8 cellular contexts compared by ENCODE assay signal in genomic region chr13:110524484-110525254, GRCh38. TPM values are rescaled to one million over a fixed set of nuclear protein-coding genes. Genes with fewer than 3 reads are reported as not detected.
A peak's percentile ranks its signal among the peaks of the same experiment; 100 is the strongest.
DNase-seq lines count a peak whose midpoint lies in the region; ATAC-seq lines count a peak whose summit lies in the region.

No MANE protein-coding gene starts in this region.

- no peak for ATAC-seq in GM21576 (IDR thresholded peaks at IDR 0.05; ENCODE audit: unreplicated experiment)

- no peak overlapping the region for H3K14ac ChIP-seq in neuronal stem cell (ENCODE audit: low read length)

- no peak overlapping the region for H2BK120ac ChIP-seq in neuronal stem cell (ENCODE audit: low read depth, low read length)

- peak overlapping the region; percentile 85 for H2BK12ac ChIP-seq in neuronal stem cell (ENCODE audit: low read length)

- H3K36me3 ChIP-seq in neuronal stem cell (replicated peaks in 1 of 2; ENCODE audit: control insufficient read depth in 2 of 2, insufficient read depth in 2 of 2, low read length in 2 of 2) (no peaks in the 10 kb centered on the region), H7 (replicated peaks; ENCODE audit: control insufficient read depth, insufficient read depth, low read length) (peaks cover 2% of the 10 kb centered on the region; the same call in 1 of the 2 replicates)

- no peak overlapping the region for H3K23ac ChIP-seq in neuronal stem cell (ENCODE audit: low read depth, low read length, poor library complexity)

- peaks cover 2% of the 10 kb centered on the region for H3K79me1 ChIP-seq in neuronal stem cell (ENCODE audit: low read depth, low read length)

- H3K9me3 ChIP-seq in neuronal stem cell (replicated peaks in 1 of 2; ENCODE audit: control insufficient read depth in 2 of 2, insufficient read depth in 1 of 2, low read depth in 1 of 2, low read length in 2 of 2): peaks cover 0 to 7% of the 10 kb centered on the region in 2 donors

- H2BK5ac ChIP-seq in neuronal stem cell (ENCODE audit: low read length): no peak overlapping the region

- peaks cover 8% of the 10 kb centered on the region in 2 donors for H3K4me1 ChIP-seq in neuronal stem cell (ENCODE audit: control insufficient read depth in 2 of 2, insufficient read depth in 1 of 2, low read depth in 1 of 2, low read length in 2 of 2)

- no peak overlapping the region for H3K4me2 ChIP-seq in neuronal stem cell (ENCODE audit: insufficient read depth, low read length, poor library complexity, severe bottlenecking)

- no peak overlapping the region for H3K4ac ChIP-seq in neuronal stem cell (ENCODE audit: low read length)

- DNase-seq in DMS153 treated with DMSO at 0.1 percent for 48 hours (lab: John Stamatoyannopoulos, UW; ENCODE audit: unreplicated experiment) (peak; percentile 84), NCI-H146 (lab: John Stamatoyannopoulos, UW) (peak; percentile 96), cerebellar cortex (ENCODE audit: low spot score) (peak; percentile 21), neuronal stem cell (ENCODE audit: low spot score) (no peak), NCI-H226 (no peak), H7 (no peak), NCI-H1048 (lab: John Stamatoyannopoulos, UW) (no peak)

- no CpG with 5 or more reads among the region's 20 CpGs for WGBS in neuronal stem cell (ENCODE audit: extremely low coverage in 2 of 2, insufficient read length in 2 of 2, insufficient replicate concordance in 1 of 2), 2 donors

- no peak overlapping the region for H3K27ac ChIP-seq in neuronal stem cell (replicated peaks; ENCODE audit: low read length)

- H4K8ac ChIP-seq in neuronal stem cell (ENCODE audit: low read depth, low read length): no peak overlapping the region

- no peak overlapping the region for H2AFZ ChIP-seq in neuronal stem cell (ENCODE audit: low read length)

- H3K4me3 ChIP-seq in neuronal stem cell (ENCODE audit: low read length in 2 of 2): no peak overlapping the region
- no peak overlapping the region for H3K4me3 ChIP-seq in H7 (ENCODE audit: insufficient read depth, low read depth, low read length)

- H3K18ac ChIP-seq in neuronal stem cell (ENCODE audit: low read length): no peak overlapping the region

- H3K9ac ChIP-seq in neuronal stem cell (ENCODE audit: low read depth, low read length, poor library complexity): no peak overlapping the region

- no peak overlapping the region for H2AK5ac ChIP-seq in neuronal stem cell (ENCODE audit: low read depth, low read length)

- no peak overlapping the region for H4K91ac ChIP-seq in neuronal stem cell (ENCODE audit: low read depth, low read length, poor library complexity)

- peaks cover 0 to 5% (median 0%) of the 10 kb centered on the region in 3 experiments for H3K27me3 ChIP-seq in neuronal stem cell (ENCODE audit: control insufficient read depth in 3 of 3, insufficient read depth in 3 of 3, low read depth in 1 of 3, low read length in 3 of 3)
- H3K27me3 ChIP-seq in H7 (ENCODE audit: control insufficient read depth, insufficient read depth, low read length): no peaks in the 10 kb centered on the region

- no peak overlapping the region for H2BK15ac ChIP-seq in neuronal stem cell (ENCODE audit: low read length)

RNA-seq across cellular contexts. Expression of gene RAB20, which starts 36.9 kb away (rescaled TPM):
- 0.56 TPM for polyA plus RNA-seq in neuronal stem cell (2013, experiment 1 of 2)
- polyA plus RNA-seq in neuronal stem cell (2013, experiment 2 of 2): 0.76 TPM
- total RNA-seq in H7 (2014; rRNA removed; shearing (Covaris generic)): 12.1 and 20.8 TPM in 2 replicates

Comparison
In these comparisons a context has a peak if more than half of its experiments do, and no peak if none do; other contexts are left out.
1. DNase-seq: peak in DMS153 treated with DMSO at 0.1 percent for 48 hours (single experiment), NCI-H146 (single experiment) and cerebellar cortex (single experiment); none in neuronal stem cell (single experiment), NCI-H226 (single experiment), H7 (single experiment) and NCI-H1048 (single experiment).